ENCODE assay signal across 8 cellular contexts in genomic region chr10:22436893-22437619, GRCh38.
DNase-seq lines count a peak whose midpoint lies in the region; TF ChIP-seq lines count a peak whose summit lies in the region.

No MANE protein-coding gene starts in this region.

- DNase-seq in DMS153 (lab: John Stamatoyannopoulos, UW) (peak; percentile 77), GM20000 (ENCODE audit: low spot score) (peak; percentile 77), HT-29 (ENCODE audit: low spot score) (peak; percentile 47), glomerular endothelial cell (ENCODE audit: extremely low read depth, low read depth, low spot score) (peak; percentile 60), nucleus accumbens (lab: John Stamatoyannopoulos, UW) (peak in 55 of 56 donors; percentile 39 to 93 (median 82)), superior temporal gyrus (ENCODE audit: extremely low spot score) (peak; percentile 88)
- DNase-seq in activated naive CD4-positive, alpha-beta T cell treated with anti-CD3 and anti-CD28 coated beads, Interleukin-2, amount 50 U/mL, for 16 hours: peak; percentile 90

- peak; percentile 73 for TF ChIP-seq POLR2A in Raji (IDR thresholded peaks at IDR 0.05; ENCODE audit: insufficient read depth, low read depth, low read length)

- TF ChIP-seq CTCF in GM20000 (IDR thresholded peaks at IDR 0.05; ENCODE audit: extremely low read depth, missing control alignments): no peak

Comparison
In these comparisons a context has a peak if more than half of its experiments do, and no peak if none do; other contexts are left out.
1. Peak in every context shown above with its lines: DNase-seq.